In genomic region chr10:123747426-123747825, GRCh38 we compare ENCODE assay signal across 6 cellular contexts.
"Had no signal": no experiment of that assay in that cellular context is flagged by ENCODE, and none has a peak within 500 bp of the region (broad histone marks: within the 10 kb centered on the region; RNA-seq: fewer than 3 reads in every experiment).

No MANE protein-coding gene starts in this region.

- DNase-seq: GM23248, H7, KBM-7 had no signal

- H3K9ac ChIP-seq: GM23248 had no signal

- H3K9me3 ChIP-seq: HAP-1 had no signal

- H3K36me3 ChIP-seq: HAP-1 had no signal

- ATAC-seq: HepG2 had no signal

- H3K27ac ChIP-seq: GM23248, HL-60 had no signal

- H3K4me1 ChIP-seq: HAP-1 had no signal

- H2AFZ ChIP-seq: GM23248 had no signal

- H3K4me3 ChIP-seq: GM23248, HAP-1 had no signal
